Comparison of ENCODE assay signal across 10 cellular contexts in the genomic region with DNA sequence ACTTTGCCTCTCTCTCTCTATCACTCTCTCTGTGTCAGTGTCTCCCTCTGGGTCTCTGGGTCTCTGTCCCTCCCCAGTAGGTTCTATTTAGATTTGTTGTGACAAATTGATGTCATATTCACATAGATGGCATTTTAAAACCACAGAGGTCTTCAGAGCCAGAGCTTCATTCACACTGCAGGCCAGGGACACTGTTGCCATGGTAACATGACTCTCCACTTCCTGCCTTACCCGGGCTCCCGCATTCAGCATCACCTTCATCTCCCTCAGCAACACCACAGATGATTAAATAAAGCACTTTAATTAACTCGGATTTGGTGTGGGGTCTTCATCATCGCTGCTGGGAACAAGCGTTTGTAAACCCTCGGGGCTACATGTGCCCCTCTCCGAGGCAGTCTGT.
A peak's percentile ranks its signal among the peaks of the same experiment; 100 is the strongest.
DNase-seq lines count a peak whose midpoint lies in the region; ATAC-seq and TF ChIP-seq lines count a peak whose summit lies in the region.
"Had no signal": no experiment of that assay in that cellular context is flagged by ENCODE, and none has a peak within 500 bp of the region (broad histone marks: within the 10 kb centered on the region; RNA-seq: fewer than 3 reads in every experiment).

No MANE protein-coding gene starts in this region.

- H3K27ac ChIP-seq in mesendoderm (ENCODE audit: low read depth, low read length): no peak overlapping the region
- H3K27ac ChIP-seq: neutrophil had no signal

- H3K4me1 Mint-ChIP-seq in T-helper 2 cell treated with Interferon-gamma antibody and Interleukin-4, amounts not matched to agents 5 μg/mL and 100 μg/mL, for 36 hours (ENCODE audit: low read depth): peaks cover 34% of the 10 kb centered on the region

- ATAC-seq in HG03354 (IDR thresholded peaks at IDR 0.05; ENCODE audit: poor library complexity, severe bottlenecking, unreplicated experiment): no peak
- ATAC-seq in GM21576 (IDR thresholded peaks at IDR 0.05; ENCODE audit: unreplicated experiment): no peak

- no peak overlapping the region for H3K9ac ChIP-seq in mesendoderm (ENCODE audit: low read length)

- no peak overlapping the region for H3K56ac ChIP-seq in mesendoderm (ENCODE audit: low read length)

- whole genome bisulfite sequencing in mesendoderm (ENCODE audit: extremely low coverage, insufficient coverage, low lambda C conversion rate): no CpG with 5 or more reads among the region's 7 CpGs

- no peaks in the 10 kb centered on the region for H3K36me3 Mint-ChIP-seq in T-helper 2 cell treated with Interferon-gamma antibody and Interleukin-4, amounts not matched to agents 5 μg/mL and 100 μg/mL, for 36 hours (ENCODE audit: low read depth)
- H3K36me3 Mint-ChIP-seq: activated naive CD4-positive, alpha-beta T cell treated with anti-CD3 and anti-CD28 coated beads, Interleukin-2, amount 50 U/mL, for 24 hours had no signal

- no peak overlapping the region for H2AK5ac ChIP-seq in mesendoderm (ENCODE audit: low read length)

- peak; percentile 79 for DNase-seq in NK-92 treated with Interleukin-12 subunit alpha and Interleukin-12 subunit beta, amount 100 ng/mL, for 24 hours (lab: John Stamatoyannopoulos, UW)
- no peak for DNase-seq in NK-92 (lab: John Stamatoyannopoulos, UW; ENCODE audit: unreplicated experiment)
- peak; percentile 39 for DNase-seq in MV-4-11 (lab: John Stamatoyannopoulos, UW)
- peak; percentile 73 for DNase-seq in T-helper 2 cell treated with Interferon-gamma antibody and Interleukin-4, amounts not matched to agents 5 μg/mL and 100 μg/mL, for 36 hours (ENCODE audit: low spot score)
- peak; percentile 77 for DNase-seq in mesendoderm
- DNase-seq in GM20000 (ENCODE audit: low spot score): no peak

- H3K18ac ChIP-seq in mesendoderm (ENCODE audit: low read length): no peak overlapping the region

- no peak overlapping the region for H2BK15ac ChIP-seq in mesendoderm (replicated peaks; ENCODE audit: low read depth)

- H3K4me3 ChIP-seq in mesendoderm (ENCODE audit: low read length): no peak overlapping the region

- H4K8ac ChIP-seq in mesendoderm (ENCODE audit: low read depth, low read length): no peak overlapping the region

- H3K9me3 Mint-ChIP-seq in T-helper 2 cell treated with Interferon-gamma antibody and Interleukin-4, amounts not matched to agents 5 μg/mL and 100 μg/mL, for 36 hours: peaks cover 3% of the 10 kb centered on the region
- H3K9me3 Mint-ChIP-seq: activated naive CD4-positive, alpha-beta T cell treated with anti-CD3 and anti-CD28 coated beads, Interleukin-2, amount 50 U/mL, for 24 hours had no signal

- H3K23ac ChIP-seq in mesendoderm (ENCODE audit: low read length): no peak overlapping the region

- H2BK120ac ChIP-seq in mesendoderm (ENCODE audit: low read depth, low read length): no peak overlapping the region

- no peaks in the 10 kb centered on the region for H3K4me1 ChIP-seq in mesendoderm (ENCODE audit: control insufficient read depth, low read depth, low read length)

- no peak overlapping the region for H4K5ac ChIP-seq in mesendoderm (ENCODE audit: low read length)

- no peaks in the 10 kb centered on the region for H3K27me3 Mint-ChIP-seq in T-helper 2 cell treated with Interferon-gamma antibody and Interleukin-4, amounts not matched to agents 5 μg/mL and 100 μg/mL, for 36 hours (ENCODE audit: low read depth)
- H3K27me3 Mint-ChIP-seq: activated naive CD4-positive, alpha-beta T cell treated with anti-CD3 and anti-CD28 coated beads, Interleukin-2, amount 50 U/mL, for 24 hours had no signal

- peak overlapping the region; percentile 94 for H3K27ac Mint-ChIP-seq in T-helper 2 cell treated with Interferon-gamma antibody and Interleukin-4, amounts not matched to agents 5 μg/mL and 100 μg/mL, for 36 hours
- H3K27ac Mint-ChIP-seq: activated naive CD4-positive, alpha-beta T cell treated with anti-CD3 and anti-CD28 coated beads, Interleukin-2, amount 50 U/mL, for 24 hours had no signal

- no peak overlapping the region for H2BK5ac ChIP-seq in mesendoderm (ENCODE audit: low read length)

- no peak overlapping the region for H3K4ac ChIP-seq in mesendoderm (ENCODE audit: low read depth, low read length)

- no peaks in the 10 kb centered on the region for H3K79me2 ChIP-seq in mesendoderm (ENCODE audit: control insufficient read depth, insufficient read depth, low read length)

- H3K4me3 Mint-ChIP-seq in T-helper 2 cell treated with Interferon-gamma antibody and Interleukin-4, amounts not matched to agents 5 μg/mL and 100 μg/mL, for 36 hours: peak overlapping the region; percentile 73
- H3K4me3 Mint-ChIP-seq: activated naive CD4-positive, alpha-beta T cell treated with anti-CD3 and anti-CD28 coated beads, Interleukin-2, amount 50 U/mL, for 24 hours had no signal

- H3K27me3 ChIP-seq in mesendoderm (ENCODE audit: insufficient read depth, low read length, poor library complexity): no peaks in the 10 kb centered on the region
- H3K27me3 ChIP-seq: neutrophil had no signal

- no peaks in the 10 kb centered on the region for H3K79me1 ChIP-seq in mesendoderm (ENCODE audit: low read length)

- H3K4me2 ChIP-seq in mesendoderm (ENCODE audit: low read length): no peak overlapping the region

- no peaks in the 10 kb centered on the region for H3K36me3 ChIP-seq in mesendoderm (ENCODE audit: control insufficient read depth, insufficient read depth, low read length)
- H3K36me3 ChIP-seq: neutrophil had no signal

- TF ChIP-seq CTCF in GM20000 (IDR thresholded peaks at IDR 0.05; ENCODE audit: extremely low read depth, missing control alignments): no peak

Comparison
In these comparisons a context has a peak if more than half of its experiments do, and no peak if none do; other contexts are left out.
1. DNase-seq: peak in NK-92 treated with Interleukin-12 subunit alpha and Interleukin-12 subunit beta, amount 100 ng/mL, for 24 hours (single experiment), MV-4-11 (single experiment), T-helper 2 cell treated with Interferon-gamma antibody and Interleukin-4, amounts not matched to agents 5 μg/mL and 100 μg/mL, for 36 hours (single experiment) and mesendoderm (single experiment); none in NK-92 (single experiment) and GM20000 (single experiment).